Comparison of ENCODE assay signal across 8 cellular contexts in the genomic region with DNA sequence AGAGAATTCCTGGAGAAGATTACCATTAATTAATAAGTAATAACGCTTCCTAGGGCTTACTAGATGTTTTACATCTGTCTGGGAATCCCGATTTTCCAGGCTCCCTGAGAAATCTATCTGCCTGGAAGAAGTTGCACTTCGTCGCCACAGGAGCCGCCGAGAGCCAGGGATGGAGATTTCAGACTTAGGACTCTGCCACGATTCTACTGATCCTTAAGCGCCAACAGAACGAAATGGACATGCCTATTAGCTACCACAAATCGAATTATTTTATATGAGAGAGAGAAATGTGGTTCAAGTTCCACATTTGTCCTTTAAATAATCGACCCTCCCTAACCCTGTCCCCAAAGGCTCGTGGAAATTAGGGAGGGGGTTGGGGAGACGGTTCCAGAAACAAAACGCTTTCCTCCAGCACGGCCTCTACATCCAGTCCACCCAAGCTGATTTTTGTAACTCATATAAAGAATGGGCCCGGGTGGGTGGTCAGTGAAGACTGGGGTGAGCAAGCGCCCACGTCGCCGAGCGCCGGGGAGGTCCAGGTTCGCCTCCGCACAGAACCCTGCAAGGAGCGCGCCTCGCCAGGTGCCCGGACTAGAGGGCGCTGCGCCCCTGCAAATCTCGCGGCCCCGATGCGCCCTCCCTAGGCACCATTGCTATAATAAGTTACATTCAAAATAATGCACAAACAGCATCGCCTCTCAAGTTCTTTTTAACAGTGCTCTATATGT. TPM values are rescaled to one million over a fixed set of nuclear protein-coding genes. Genes with fewer than 3 reads are reported as not detected.
DNase-seq lines count a peak whose midpoint lies in the region; ATAC-seq, FAIRE-seq and TF ChIP-seq lines count a peak whose summit lies in the region.

No MANE protein-coding gene starts in this region.

- peak overlapping the region; percentile 67 for H3K27ac ChIP-seq in cardiac muscle cell
- H3K27ac ChIP-seq in pancreas, result peak overlapping the region; percentile 13 to 91 (median 86)

- intact Hi-C loops in pancreas (cut with DNase I), result loop anchor here in 1 of 3 donors (5.0 kb wide), 1 partner anchor 212 kb away; no protein-coding TSS in a partner anchor

- FAIRE-seq in pancreas (lab: Jason Lieb, UNC), result no peak

- no peaks in the 10 kb centered on the region for H3K4me1 ChIP-seq in cardiac muscle cell (ENCODE audit: low read depth)
- H3K4me1 ChIP-seq in pancreas, result peaks cover 0 to 8% (median 0%) of the 10 kb centered on the region in 3 donors

- H3K36me3 ChIP-seq in cardiac muscle cell (no peaks in the 10 kb centered on the region), pancreas (no peaks in the 10 kb centered on the region)

- H3K4me3 Mint-ChIP-seq in activated naive CD8-positive, alpha-beta T cell, result peak overlapping the region; percentile 63

- peaks cover 2% of the 10 kb centered on the region for H3K36me3 Mint-ChIP-seq in activated naive CD8-positive, alpha-beta T cell

- H3K27ac Mint-ChIP-seq in activated naive CD8-positive, alpha-beta T cell, result no peak overlapping the region

- DNase-seq in EH (ENCODE audit: low read depth) (peak; percentile 88), M059J (ENCODE audit: low read depth) (peak; percentile 73), cardiac muscle cell (ENCODE audit: low read depth in 1 of 2, low spot score in 1 of 2) (peak; percentile 79 to 91), pancreas (peak; percentile 72 to 91 (median 80)), NCI-H1436 (lab: John Stamatoyannopoulos, UW) (no peak)

- ATAC-seq in pancreas (peak; percentile 69 to 86 (median 76)), HG03354 (IDR thresholded peaks at IDR 0.05; ENCODE audit: poor library complexity, severe bottlenecking, unreplicated experiment) (no peak), HG02571 (IDR thresholded peaks at IDR 0.05; ENCODE audit: unreplicated experiment) (no peak)

- H3K4me1 Mint-ChIP-seq in activated naive CD8-positive, alpha-beta T cell (ENCODE audit: low read depth), result peaks cover 22% of the 10 kb centered on the region

- H3K27me3 ChIP-seq in cardiac muscle cell (no peaks in the 10 kb centered on the region), pancreas (no peaks in the 10 kb centered on the region)

- 0 to 1% methylated on average over 35 of the region's 35 CpGs for WGBS in pancreas, 2 donors

- no peaks in the 10 kb centered on the region for H3K9me3 ChIP-seq in cardiac muscle cell (ENCODE audit: low read depth)
- no peaks in the 10 kb centered on the region for H3K9me3 ChIP-seq in pancreas

- TF ChIP-seq CTCF in cardiac muscle cell (IDR thresholded peaks at IDR 0.05; ENCODE audit: low read depth, low read length) (peak; percentile 75), pancreas (IDR thresholded peaks at IDR 0.05) (peak; percentile 27 to 57 (median 36))

- peak overlapping the region; percentile 75 for H3K4me3 ChIP-seq in cardiac muscle cell
- peak overlapping the region; percentile 54 to 96 (median 86) for H3K4me3 ChIP-seq in pancreas

- H3K27me3 Mint-ChIP-seq in activated naive CD8-positive, alpha-beta T cell, result peaks cover 37% of the 10 kb centered on the region

- no peaks in the 10 kb centered on the region for H3K9me3 Mint-ChIP-seq in activated naive CD8-positive, alpha-beta T cell (ENCODE audit: low read depth)

RNA-seq across cellular contexts. Expression of gene FAT1, which starts 1.9 kb away (rescaled TPM):
- total RNA-seq in M059J (2014; rRNA removed; shearing (Covaris generic)), result 67.0 and 112 TPM in 2 replicates
- total RNA-seq in cardiac muscle cell (82.3 and 98.1 TPM in 2 replicates), pancreas (10 to 100 TPM; 54.8 to 91.6 (median 71.3) TPM)
- polyA plus RNA-seq in cardiac muscle cell (15.8 and 21.7 TPM in 2 replicates), pancreas (10 to 100 TPM; 16.9 to 26.6 TPM)

Comparison
In these comparisons a context has a peak if more than half of its experiments do, and no peak if none do; other contexts are left out.
1. ATAC-seq: peak in pancreas (4 of 4); none in HG03354 (single experiment) and HG02571 (single experiment).